ENCODE assay signal across 28 cellular contexts in the genomic region with DNA sequence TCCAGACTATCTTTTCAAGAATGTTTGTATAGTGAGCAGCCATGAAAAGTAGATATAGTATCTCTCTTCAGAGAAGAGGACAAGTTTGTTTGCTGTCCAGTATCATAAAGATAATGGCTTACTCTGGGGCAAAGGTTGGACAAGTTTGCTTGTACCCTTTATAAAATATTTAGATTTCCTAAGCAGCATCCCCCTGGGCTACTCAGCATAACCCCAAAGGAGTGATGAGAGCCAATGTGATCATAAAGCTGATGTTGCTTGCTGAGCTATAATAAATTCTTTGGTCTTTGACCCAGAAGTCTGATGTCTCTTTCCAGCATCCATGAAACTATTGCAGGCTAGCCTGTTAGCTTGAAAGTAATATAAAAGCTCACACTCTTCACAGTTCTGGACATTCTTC.
"Had no signal": no experiment of that assay in that cellular context is flagged by ENCODE, and none has a peak within 500 bp of the region (broad histone marks: within the 10 kb centered on the region; RNA-seq: fewer than 3 reads in every experiment).

No MANE protein-coding gene starts in this region.

- H3K27me3 Mint-ChIP-seq: effector memory CD8-positive, alpha-beta T cell; naive thymus-derived CD8-positive, alpha-beta T cell; stimulated activated naive CD8-positive, alpha-beta T cell treated with anti-CD3 and anti-CD28 coated beads, Interleukin-15, amount 100 ng/mL, for 72 hours; type B pancreatic cell had no signal

- H3K36me3 ChIP-seq: gastrocnemius medialis, lower lobe of right lung, ovary had no signal

- H3K4me3 ChIP-seq: gastrocnemius medialis, lower lobe of right lung, ovary, psoas muscle, skin epidermis, testis, tibial artery had no signal

- H3K9me3 ChIP-seq: gastrocnemius medialis, ovary, testis had no signal

- H3K4me3 Mint-ChIP-seq: effector memory CD8-positive, alpha-beta T cell; naive thymus-derived CD8-positive, alpha-beta T cell; nephron progenitor cell; stimulated activated naive CD8-positive, alpha-beta T cell treated with anti-CD3 and anti-CD28 coated beads, Interleukin-15, amount 100 ng/mL, for 72 hours; type B pancreatic cell had no signal

- H3K27ac ChIP-seq: gastrocnemius medialis, lower lobe of right lung, ovary, psoas muscle, skin epidermis, testis, tibial artery had no signal

- H3K4me1 Mint-ChIP-seq: nephron progenitor cell had no signal

- H3K27me3 ChIP-seq: gastrocnemius medialis, ovary, testis, tibial artery had no signal

- H3K4me1 ChIP-seq: gastrocnemius medialis, psoas muscle, testis, tibial artery had no signal

- DNase-seq: cerebellar nuclear complex; cortex of kidney; effector memory CD8-positive, alpha-beta T cell; erythroblast; foreskin fibroblast; gastrocnemius medialis; head of caudate nucleus; hippocampal formation; left cardiac atrium; left ventricle myocardium superior; lower lobe of right lung; naive thymus-derived CD8-positive, alpha-beta T cell; nephron progenitor cell; occipital lobe; ovary; posterior cingulate gyrus; psoas muscle; right cardiac atrium; stimulated activated CD4-positive, alpha-beta T cell treated with anti-CD3 and anti-CD28 coated beads, Interleukin-12 subunit alpha, Interleukin-12 subunit beta, amount 100 ng/mL, for 4 hours; stimulated activated CD4-positive, alpha-beta T cell treated with anti-CD3 and anti-CD28 coated beads, Interleukin-1b, Interleukin-23, amount 100 ng/mL, for 48 hours; stimulated activated CD4-positive, alpha-beta T cell treated with anti-CD3 and anti-CD28 coated beads, Interleukin-4, amount 100 ng/mL, for 1 hour; stimulated activated CD8-positive, alpha-beta memory T cell treated with anti-CD3 and anti-CD28 coated beads, Interleukin-4, amount 100 ng/mL, for 48 hours; stimulated activated naive CD4-positive, alpha-beta T cell; stimulated activated naive CD8-positive, alpha-beta T cell treated with anti-CD3 and anti-CD28 coated beads, Interleukin-15, amount 100 ng/mL, for 72 hours; testis; tibial artery had no signal

- H3K27ac Mint-ChIP-seq: effector memory CD8-positive, alpha-beta T cell; naive thymus-derived CD8-positive, alpha-beta T cell; nephron progenitor cell; stimulated activated naive CD8-positive, alpha-beta T cell treated with anti-CD3 and anti-CD28 coated beads, Interleukin-15, amount 100 ng/mL, for 72 hours; type B pancreatic cell had no signal
